In the genomic region with DNA sequence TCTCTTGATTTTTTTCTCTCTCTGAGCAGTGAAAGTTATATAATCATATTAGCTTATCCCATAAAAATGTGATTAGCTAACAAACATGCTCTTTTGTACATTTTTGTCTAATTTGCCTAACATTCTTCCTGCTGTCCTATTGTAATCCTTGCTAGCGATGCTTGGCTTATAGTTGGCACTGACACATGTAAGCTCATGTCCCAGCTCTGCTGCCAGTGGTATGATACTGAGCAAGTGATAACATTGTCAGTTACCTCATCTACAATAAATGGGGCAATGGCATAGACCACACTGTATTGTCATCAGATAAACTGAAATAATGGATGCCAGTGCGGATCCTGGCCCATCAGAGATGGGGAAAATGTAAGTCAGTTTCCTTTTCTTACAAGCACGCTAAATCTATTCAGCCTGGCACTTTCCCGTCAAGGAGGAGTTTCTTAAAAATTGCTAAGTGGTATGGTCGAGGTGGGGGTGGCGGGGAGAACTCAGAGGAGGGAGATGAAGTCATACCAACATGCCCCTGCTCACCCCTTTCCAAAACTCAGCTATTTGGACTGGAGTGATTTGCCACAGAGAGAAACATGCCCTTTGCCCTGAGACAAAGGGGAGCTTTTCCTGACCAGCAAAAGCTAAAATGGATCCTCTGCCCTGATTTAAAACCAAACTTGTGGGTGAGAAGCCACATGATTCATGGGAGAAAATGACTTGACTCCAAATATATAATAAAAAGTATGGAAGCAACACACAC, we compare ENCODE assay signal across 23 cellular contexts. TPM values are rescaled to one million over a fixed set of nuclear protein-coding genes. Genes with fewer than 3 reads are reported as not detected.
DNase-seq lines count a peak whose midpoint lies in the region; ATAC-seq and TF ChIP-seq lines count a peak whose summit lies in the region.
"Had no signal": no experiment of that assay in that cellular context is flagged by ENCODE, and none has a peak within 500 bp of the region (broad histone marks: within the 10 kb centered on the region; RNA-seq: fewer than 3 reads in every experiment).

No MANE protein-coding gene starts in this region.

- intact Hi-C loops in Right ventricle myocardium superior (cut with DNase I) (loop anchor here (5.0 kb wide), 1 partner anchor 56 kb away; no protein-coding TSS in a partner anchor), cardiac septum (cut with DNase I) (loop anchor here (2.0 to 5.0 kb wide), 2 partner anchors 21 to 171 kb away; partner anchors contain the start of gene PRKAA2)

- peak overlapping the region in 2 of 3 experiments; percentile 34 to 50 for H3K27ac Mint-ChIP-seq in nephron
- H3K27ac Mint-ChIP-seq: activated CD4-positive, alpha-beta T cell treated with anti-CD3 and anti-CD28 coated beads, Interleukin-2, amount 10 ng/mL, durations not matched to agents 24 days and 14 days; activated naive CD8-positive, alpha-beta T cell treated with anti-CD3 and anti-CD28 coated beads, Interleukin-2, amount 50 U/mL, for 24 hours; effector memory CD8-positive, alpha-beta T cell had no signal

- no peak for TF ChIP-seq CTCF in nephron (IDR thresholded peaks at IDR 0.05; ENCODE audit: unreplicated experiment in 3 of 3)

- peaks cover 11% of the 10 kb centered on the region for H3K9me3 Mint-ChIP-seq in nephron
- H3K9me3 Mint-ChIP-seq: activated CD4-positive, alpha-beta T cell treated with anti-CD3 and anti-CD28 coated beads, Interleukin-2, amount 10 ng/mL, durations not matched to agents 24 days and 14 days; activated naive CD8-positive, alpha-beta T cell treated with anti-CD3 and anti-CD28 coated beads, Interleukin-2, amount 50 U/mL, for 24 hours had no signal

- peaks cover 12% of the 10 kb centered on the region for H3K27me3 Mint-ChIP-seq in nephron (ENCODE audit: low read depth)

- ATAC-seq in Right ventricle myocardium superior (ENCODE audit: poor library complexity) = peak; percentile 21
- no peak for ATAC-seq in GM21447 (IDR thresholded peaks at IDR 0.05; ENCODE audit: unreplicated experiment)
- ATAC-seq in GM18858 (IDR thresholded peaks at IDR 0.05; ENCODE audit: unreplicated experiment) = no peak
- ATAC-seq: activated naive CD8-positive, alpha-beta T cell treated with anti-CD3 and anti-CD28 coated beads, Interleukin-2, amount 50 U/mL, for 24 hours; effector memory CD8-positive, alpha-beta T cell; HCT116 had no signal

- H3K36me3 Mint-ChIP-seq in nephron (ENCODE audit: low read depth) = no peaks in the 10 kb centered on the region

- DNase-seq in Right ventricle myocardium superior (no peak), cardiac septum (ENCODE audit: low spot score) (no peak), fibroblast of gingiva (ENCODE audit: low read depth) (peak; percentile 30), NCI-H345 treated with DMSO at 0.1 percent for 48 hours (lab: John Stamatoyannopoulos, UW; ENCODE audit: unreplicated experiment) (no peak)
- DNase-seq in activated T-cell treated with anti-CD3 and anti-CD28 coated beads, Interleukin-2, amount 50 U/mL, for 48 hours = no peak
- DNase-seq: activated CD4-positive, alpha-beta T cell treated with anti-CD3 and anti-CD28 coated beads, Interleukin-2, amount 10 ng/mL, durations not matched to agents 24 days and 14 days; activated CD8-positive, alpha-beta memory T cell treated with anti-CD3 and anti-CD28 coated beads, Interleukin-2, amount 50 U/mL, for 4 hours; activated naive CD8-positive, alpha-beta T cell treated with anti-CD3 and anti-CD28 coated beads, Interleukin-2, amount 50 U/mL, for 24 hours; effector memory CD8-positive, alpha-beta T cell; KBM-7; MM.1S; NCI-H1436; NK-92 treated with Interleukin-12 subunit alpha and Interleukin-12 subunit beta, amount 100 ng/mL, for 24 hours; T-helper 2 cell had no signal

- H3K4me3 Mint-ChIP-seq in nephron = no peak overlapping the region
- H3K4me3 Mint-ChIP-seq: activated CD4-positive, alpha-beta T cell treated with anti-CD3 and anti-CD28 coated beads, Interleukin-2, amount 10 ng/mL, durations not matched to agents 24 days and 14 days; activated naive CD8-positive, alpha-beta T cell treated with anti-CD3 and anti-CD28 coated beads, Interleukin-2, amount 50 U/mL, for 24 hours; effector memory CD8-positive, alpha-beta T cell had no signal

- peaks cover 6% of the 10 kb centered on the region for H3K4me1 Mint-ChIP-seq in nephron
- H3K4me1 Mint-ChIP-seq: activated CD4-positive, alpha-beta T cell treated with anti-CD3 and anti-CD28 coated beads, Interleukin-2, amount 10 ng/mL, durations not matched to agents 24 days and 14 days; activated naive CD8-positive, alpha-beta T cell treated with anti-CD3 and anti-CD28 coated beads, Interleukin-2, amount 50 U/mL, for 24 hours had no signal

RNA-seq across cellular contexts. Expression of gene FYB2, which starts 1.3 kb away (rescaled TPM):
- total RNA-seq in Right ventricle myocardium superior = 14.3 TPM
- total RNA-seq in cardiac septum = 6.0 TPM
- total RNA-seq: activated CD4-positive, alpha-beta T cell treated with anti-CD3 and anti-CD28 coated beads, Interleukin-2, amount 10 ng/mL, durations not matched to agents 24 days and 14 days; fibroblast of lung; mucosa of gallbladder; SK-MEL-5 had no signal

RNA-seq across cellular contexts. Expression of gene C8A, which starts 36.7 kb away (rescaled TPM):
- total RNA-seq in Right ventricle myocardium superior (not detected), cardiac septum (not detected)
- total RNA-seq: activated CD4-positive, alpha-beta T cell treated with anti-CD3 and anti-CD28 coated beads, Interleukin-2, amount 10 ng/mL, durations not matched to agents 24 days and 14 days; body of pancreas; fibroblast of lung; lower lobe of right lung; SK-MEL-5 had no signal
